ENCODE assay signal across 8 cellular contexts in genomic region chr13:77478645-77478997, GRCh38. TPM values are rescaled to one million over a fixed set of nuclear protein-coding genes. Genes with fewer than 3 reads are reported as not detected.
DNase-seq lines count a peak whose midpoint lies in the region; ATAC-seq, FAIRE-seq and TF ChIP-seq lines count a peak whose summit lies in the region.

No MANE protein-coding gene starts in this region.

- H3K79me2 ChIP-seq in keratinocyte (ENCODE audit: control insufficient read depth, insufficient read depth, low read length): no peaks in the 10 kb centered on the region

- no peaks in the 10 kb centered on the region for H4K20me1 ChIP-seq in keratinocyte (ENCODE audit: control insufficient read depth, extremely low read depth, insufficient read depth, low read length)

- dilution Hi-C loops in keratinocyte (cut with MboI; ENCODE audit: extremely low pct_ligation_motif_present, low sequenced_read_pairs): no loop called here

- DNase-seq in left ventricle myocardium inferior (no peak), left ventricle myocardium superior (no peak), keratinocyte (ENCODE audit: low read depth, low spot score) (no peak), upper lobe of right lung (no peak), DMS53 treated with DMSO at 0.1 percent for 48 hours (lab: John Stamatoyannopoulos, UW; ENCODE audit: unreplicated experiment) (no peak), retina (no peak)

- H3K9me3 ChIP-seq in left ventricle myocardium inferior (replicated peaks): peaks cover 10% of the 10 kb centered on the region
- no peaks in the 10 kb centered on the region for H3K9me3 ChIP-seq in keratinocyte (ENCODE audit: control insufficient read depth, low read depth, low read length)
- no peaks in the 10 kb centered on the region for H3K9me3 ChIP-seq in upper lobe of right lung

- H3K27ac ChIP-seq in left ventricle myocardium inferior (replicated peaks) (no peak overlapping the region), VCaP (peak overlapping the region; percentile 73), keratinocyte (ENCODE audit: control insufficient read depth, insufficient read depth, low read length) (no peak overlapping the region), upper lobe of right lung (peak overlapping the region; percentile 49)

- FAIRE-seq in keratinocyte (lab: Jason Lieb, UNC): no peak

- H3K36me3 ChIP-seq in left ventricle myocardium inferior (no peaks in the 10 kb centered on the region), keratinocyte (ENCODE audit: control insufficient read depth in 2 of 2, extremely low read depth in 1 of 2, insufficient read depth in 2 of 2, low read length in 2 of 2) (no peaks in the 10 kb centered on the region), upper lobe of right lung (no peaks in the 10 kb centered on the region)

- H3K9ac ChIP-seq in keratinocyte (ENCODE audit: control insufficient read depth, extremely low read depth, insufficient read depth, low read length): no peak overlapping the region

- ATAC-seq in left ventricle myocardium superior (no peak), upper lobe of right lung (no peak), HG02571 (IDR thresholded peaks at IDR 0.05; ENCODE audit: unreplicated experiment) (no peak)

- peak overlapping the region; percentile 87 for H3K4me2 ChIP-seq in keratinocyte (ENCODE audit: control insufficient read depth, extremely low read depth, insufficient read depth, low read depth, low read length)

- intact Hi-C loops in left ventricle myocardium inferior (cut with micrococcal nuclease): no loop called here
- intact Hi-C loops in left ventricle myocardium superior (cut with micrococcal nuclease): no loop called here
- intact Hi-C loops in upper lobe of right lung (cut with DNase I): no loop called here

- TF ChIP-seq CTCF in left ventricle myocardium inferior (IDR thresholded peaks at IDR 0.05; ENCODE audit: borderline replicate concordance) (no peak), VCaP (conservative IDR thresholded peaks at IDR 0.05) (peak; percentile 43), keratinocyte (optimal IDR thresholded peaks at IDR 0.05 in 1 of 3, IDR thresholded peaks at IDR 0.05 in 1 of 3, conservative IDR thresholded peaks at IDR 0.05 in 1 of 3; ENCODE audit: extremely low read depth in 1 of 3, insufficient read depth in 2 of 3, low read length in 3 of 3) (no peak), upper lobe of right lung (IDR thresholded peaks at IDR 0.05) (no peak)

- no peaks in the 10 kb centered on the region for H3K4me1 ChIP-seq in left ventricle myocardium inferior
- peaks cover 4% of the 10 kb centered on the region for H3K4me1 ChIP-seq in keratinocyte (ENCODE audit: control insufficient read depth, extremely low read depth, insufficient read depth, low read length)
- no peaks in the 10 kb centered on the region for H3K4me1 ChIP-seq in upper lobe of right lung

- no peaks in the 10 kb centered on the region for H3K9me1 ChIP-seq in keratinocyte (ENCODE audit: control insufficient read depth, extremely low read depth, insufficient read depth, low read length)

- no peaks in the 10 kb centered on the region for H3K27me3 ChIP-seq in left ventricle myocardium inferior (ENCODE audit: low read depth)
- H3K27me3 ChIP-seq in keratinocyte (ENCODE audit: control insufficient read depth, extremely low read depth, insufficient read depth, low read length): no peaks in the 10 kb centered on the region
- no peaks in the 10 kb centered on the region for H3K27me3 ChIP-seq in upper lobe of right lung

- H2AFZ ChIP-seq in keratinocyte (ENCODE audit: control insufficient read depth, low read length): no peak overlapping the region

- H3K4me3 ChIP-seq in left ventricle myocardium inferior (peak overlapping the region; percentile 62), keratinocyte (ENCODE audit: control insufficient read depth in 2 of 3, extremely low read depth in 1 of 3, insufficient read depth in 2 of 3, low read depth in 1 of 3, low read length in 3 of 3) (peak overlapping the region in 1 of 3 experiments; percentile 77), upper lobe of right lung (peak overlapping the region; percentile 46)

RNA-seq across cellular contexts. Expression of gene SCEL, which starts 56.9 kb away (rescaled TPM):
- total RNA-seq in left ventricle myocardium inferior: not detected
- total RNA-seq in left ventricle myocardium superior: not detected
- 23.7 to 32.7 TPM (median 30.5 TPM) in 3 replicates for polyA plus RNA-seq in keratinocyte
- 174 TPM for polyA plus RNA-seq in keratinocyte (2011; ENCODE audit: low read depth)
- 18.4 and 45.7 TPM in 2 replicates for polyA plus RNA-seq in keratinocyte (2011; cell fraction: cytosol; rRNA removed)
- 37.0 and 60.9 TPM in 2 replicates for polyA plus RNA-seq in keratinocyte (2011; cell fraction: nucleus; rRNA removed)
- 21.5 and 65.8 TPM in 2 replicates for polyA plus RNA-seq in keratinocyte (2012; ENCODE audit: low replicate concordance)
- polyA minus RNA-seq in keratinocyte: 5.8 to 20.8 TPM (median 15.9 TPM) in 3 replicates
- polyA minus RNA-seq in keratinocyte (2011; cell fraction: cytosol; rRNA and poly(A)+ RNA removed): 15.5 TPM
- 21.0 and 30.9 TPM in 2 replicates for polyA minus RNA-seq in keratinocyte (2011; cell fraction: nucleus; rRNA and poly(A)+ RNA removed)
- 109 TPM for total RNA-seq in upper lobe of right lung

Comparison
In these comparisons a context has a peak if more than half of its experiments do, and no peak if none do; other contexts are left out.
1. H3K27ac ChIP-seq: peak in VCaP (single experiment) and upper lobe of right lung (single experiment); none in left ventricle myocardium inferior (single experiment) and keratinocyte (single experiment).
2. RNA of gene SCEL, which starts 56.9 kb away (total RNA-seq): 109 TPM in upper lobe of right lung (single experiment); not detected in left ventricle myocardium superior (single experiment) and not detected in left ventricle myocardium inferior (single experiment); every median in the first group is over 100 times any median in the second.